ENCODE assay signal across 10 cellular contexts in the genomic region with DNA sequence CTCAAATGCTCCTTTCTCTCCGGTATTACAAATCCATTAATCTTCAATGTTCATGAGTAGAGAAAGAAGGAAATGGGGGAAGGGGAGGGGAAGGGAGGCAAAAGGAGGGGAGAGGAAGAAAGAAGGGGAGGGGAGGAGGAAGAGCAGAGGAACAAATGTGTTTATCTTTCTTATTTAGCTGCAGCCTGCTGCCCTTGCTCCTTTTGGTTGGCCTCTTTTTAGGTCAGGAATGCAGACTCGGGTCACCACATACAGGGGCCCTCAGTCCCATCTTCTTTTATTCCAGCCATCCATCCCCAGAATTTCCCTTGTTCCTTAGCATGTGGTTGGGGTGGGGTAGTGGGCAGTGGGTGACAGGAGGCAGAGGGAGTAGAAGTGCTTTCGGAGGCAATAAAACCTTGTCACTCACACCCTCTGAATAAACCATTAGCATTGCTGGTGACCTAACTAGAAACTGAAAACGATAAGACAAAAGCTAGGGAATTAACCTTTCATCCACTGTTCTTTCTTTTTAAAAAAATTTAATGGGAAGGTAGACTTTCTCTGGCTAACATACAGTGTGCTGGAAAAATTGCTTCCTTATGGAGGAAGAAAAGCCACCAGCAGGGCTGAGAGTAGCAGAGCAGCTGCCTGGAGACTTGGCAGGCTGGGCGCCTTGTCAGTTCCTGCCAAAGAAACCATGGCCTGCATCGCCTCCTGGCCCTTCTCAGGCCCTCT. TPM values are rescaled to one million over a fixed set of nuclear protein-coding genes. Genes with fewer than 3 reads are reported as not detected.
DNase-seq lines count a peak whose midpoint lies in the region; ATAC-seq, FAIRE-seq and TF ChIP-seq lines count a peak whose summit lies in the region.
"Had no signal": no experiment of that assay in that cellular context is flagged by ENCODE, and none has a peak within 500 bp of the region (broad histone marks: within the 10 kb centered on the region; RNA-seq: fewer than 3 reads in every experiment).

No MANE protein-coding gene starts in this region.

- no peak overlapping the region for H3K9ac ChIP-seq in fibroblast of lung (ENCODE audit: insufficient read depth, low read length)

- H3K27ac ChIP-seq in fibroblast of lung (ENCODE audit: insufficient read depth, low read length): no peak overlapping the region

- TF ChIP-seq CTCF in fibroblast of lung (conservative IDR thresholded peaks at IDR 0.05 in 1 of 2, IDR thresholded peaks at IDR 0.05 in 1 of 2; ENCODE audit: low read depth in 1 of 2, low read length in 2 of 2): peak in 1 of 2 donors; percentile 8
- no peak for TF ChIP-seq CTCF in nephron progenitor cell (IDR thresholded peaks at IDR 0.05)

- FAIRE-seq in RCC 7860 (lab: Jason Lieb, UNC): no peak

- no peaks in the 10 kb centered on the region for H3K4me1 ChIP-seq in fibroblast of lung (ENCODE audit: control insufficient read depth, extremely low read depth, insufficient read depth, low read length)

- H3K9me3 Mint-ChIP-seq in nephron progenitor cell: peaks cover 31% of the 10 kb centered on the region
- H3K9me3 Mint-ChIP-seq: activated naive CD4-positive, alpha-beta T cell treated with anti-CD3 and anti-CD28 coated beads, Interleukin-2, amount 50 U/mL, for 24 hours had no signal

- H3K4me3 Mint-ChIP-seq in nephron progenitor cell: peak overlapping the region; percentile 38
- H3K4me3 Mint-ChIP-seq: activated naive CD4-positive, alpha-beta T cell treated with anti-CD3 and anti-CD28 coated beads, Interleukin-2, amount 50 U/mL, for 24 hours; naive thymus-derived CD8-positive, alpha-beta T cell had no signal

- H3K4me2 ChIP-seq in fibroblast of lung (ENCODE audit: extremely low read depth, insufficient read depth, low read length): no peak overlapping the region

- no peaks in the 10 kb centered on the region for H3K36me3 ChIP-seq in fibroblast of lung (ENCODE audit: control insufficient read depth, insufficient read depth, low read length)

- no peaks in the 10 kb centered on the region for H3K27me3 Mint-ChIP-seq in nephron progenitor cell (ENCODE audit: low read depth, poor library complexity)

- peaks cover 68% of the 10 kb centered on the region for H3K4me1 Mint-ChIP-seq in nephron progenitor cell
- H3K4me1 Mint-ChIP-seq: activated naive CD4-positive, alpha-beta T cell treated with anti-CD3 and anti-CD28 coated beads, Interleukin-2, amount 50 U/mL, for 24 hours had no signal

- H3K27me3 ChIP-seq in fibroblast of lung (ENCODE audit: control insufficient read depth, insufficient read depth, low read length): no peaks in the 10 kb centered on the region

- no peak overlapping the region for H3K4me3 ChIP-seq in fibroblast of lung (replicated peaks in 1 of 4; ENCODE audit: control extremely low read depth in 1 of 4, insufficient read depth in 1 of 4, low read depth in 3 of 4, low read length in 4 of 4)

- no peak for ATAC-seq in HG02840 (IDR thresholded peaks at IDR 0.05; ENCODE audit: low FRiP score, unreplicated experiment)
- ATAC-seq: naive thymus-derived CD8-positive, alpha-beta T cell had no signal

- H3K9me3 ChIP-seq in fibroblast of lung (ENCODE audit: control insufficient read depth, insufficient read depth, low read depth, low read length): no peaks in the 10 kb centered on the region

- H3K27ac Mint-ChIP-seq in nephron progenitor cell: peak overlapping the region; percentile 99
- H3K27ac Mint-ChIP-seq: activated naive CD4-positive, alpha-beta T cell treated with anti-CD3 and anti-CD28 coated beads, Interleukin-2, amount 50 U/mL, for 24 hours; naive thymus-derived CD8-positive, alpha-beta T cell had no signal

- H3K36me3 Mint-ChIP-seq in nephron progenitor cell (ENCODE audit: low read depth): peaks cover 18% of the 10 kb centered on the region
- H3K36me3 Mint-ChIP-seq: activated naive CD4-positive, alpha-beta T cell treated with anti-CD3 and anti-CD28 coated beads, Interleukin-2, amount 50 U/mL, for 24 hours had no signal

- H4K20me1 ChIP-seq in fibroblast of lung (ENCODE audit: control insufficient read depth, extremely low read depth, insufficient read depth, low read length): no peaks in the 10 kb centered on the region

- H2AFZ ChIP-seq in fibroblast of lung (ENCODE audit: low read length): no peak overlapping the region

- DNase-seq in C1 segment of cervical spinal cord (lab: John Stamatoyannopoulos, UW): peak in 8 of 14 donors; percentile 0 to 91 (median 27)
- DNase-seq in NCI-H446 treated with DMSO at 0.1 percent for 48 hours (lab: John Stamatoyannopoulos, UW): peak; percentile 99
- DNase-seq in fibroblast of lung (ENCODE audit: low read depth in 2 of 2): peak; percentile 22 to 29
- no peak for DNase-seq in nephron progenitor cell
- DNase-seq in activated CD4-positive, CD25-positive, alpha-beta regulatory T cell (lab: John Stamatoyannopoulos, UW): no peak
- no peak for DNase-seq in RCC 7860 (ENCODE audit: low spot score)
- DNase-seq in COLO668 (lab: John Stamatoyannopoulos, UW; ENCODE audit: unreplicated experiment): no peak
- DNase-seq: naive thymus-derived CD8-positive, alpha-beta T cell had no signal

- H3K79me2 ChIP-seq in fibroblast of lung (ENCODE audit: control insufficient read depth, insufficient read depth, low read length): no peaks in the 10 kb centered on the region

RNA-seq across cellular contexts. Expression of gene PRLR, which starts 16.8 kb away (rescaled TPM):
- total RNA-seq in fibroblast of lung: 0.33 TPM in 1 of 2 replicates, not detected in the other
- 0.41 and 0.45 TPM in 2 replicates for polyA plus RNA-seq in fibroblast of lung
- polyA plus RNA-seq in fibroblast of lung (2012): 0.06 and 0.30 TPM in 2 replicates
- polyA minus RNA-seq in fibroblast of lung (ENCODE audit: low replicate concordance): 0.07 TPM in 1 of 2 replicates, not detected in the other
- total RNA-seq: naive thymus-derived CD8-positive, alpha-beta T cell had no signal
- polyA plus RNA-seq: naive thymus-derived CD8-positive, alpha-beta T cell had no signal

Comparison
In these comparisons a context has a peak if more than half of its experiments do, and no peak if none do; other contexts are left out.
1. DNase-seq: peak in C1 segment of cervical spinal cord (8 of 14), NCI-H446 treated with DMSO at 0.1 percent for 48 hours (single experiment) and fibroblast of lung (2 of 2); none in nephron progenitor cell (single experiment), activated CD4-positive, CD25-positive, alpha-beta regulatory T cell (0 of 4), RCC 7860 (single experiment) and COLO668 (single experiment).